Comparison of ENCODE assay signal across 1 cellular context in the genomic region with DNA sequence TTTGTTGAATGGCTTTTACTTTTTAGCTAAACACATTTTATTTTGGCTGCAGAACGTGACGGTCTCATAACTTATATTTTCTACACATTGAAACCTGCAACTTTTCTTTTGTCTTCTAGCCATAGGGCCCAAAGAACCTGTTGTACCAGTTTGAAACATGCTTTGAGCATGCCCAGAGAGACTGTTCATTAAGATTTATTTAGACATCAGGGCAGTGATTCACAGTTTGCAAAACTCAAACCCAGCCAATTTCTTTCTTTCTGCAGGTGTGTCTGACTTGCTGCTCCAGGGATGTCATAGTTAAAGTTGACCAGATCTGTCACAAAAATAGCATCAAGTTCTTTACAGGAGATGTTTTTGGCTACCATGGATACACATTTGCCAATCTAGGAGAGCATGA.
TF ChIP-seq lines count a peak whose summit lies in the region.

No MANE protein-coding gene starts in this region.

TF ChIP-seq in HCT116, 20 proteins besides CTCF, POLR2A, EP300 and RAD21 (continued from another document):
- TF ChIP-seq EZH2 (IDR thresholded peaks at IDR 0.05), result no peak
- TF ChIP-seq, protein P1, sequence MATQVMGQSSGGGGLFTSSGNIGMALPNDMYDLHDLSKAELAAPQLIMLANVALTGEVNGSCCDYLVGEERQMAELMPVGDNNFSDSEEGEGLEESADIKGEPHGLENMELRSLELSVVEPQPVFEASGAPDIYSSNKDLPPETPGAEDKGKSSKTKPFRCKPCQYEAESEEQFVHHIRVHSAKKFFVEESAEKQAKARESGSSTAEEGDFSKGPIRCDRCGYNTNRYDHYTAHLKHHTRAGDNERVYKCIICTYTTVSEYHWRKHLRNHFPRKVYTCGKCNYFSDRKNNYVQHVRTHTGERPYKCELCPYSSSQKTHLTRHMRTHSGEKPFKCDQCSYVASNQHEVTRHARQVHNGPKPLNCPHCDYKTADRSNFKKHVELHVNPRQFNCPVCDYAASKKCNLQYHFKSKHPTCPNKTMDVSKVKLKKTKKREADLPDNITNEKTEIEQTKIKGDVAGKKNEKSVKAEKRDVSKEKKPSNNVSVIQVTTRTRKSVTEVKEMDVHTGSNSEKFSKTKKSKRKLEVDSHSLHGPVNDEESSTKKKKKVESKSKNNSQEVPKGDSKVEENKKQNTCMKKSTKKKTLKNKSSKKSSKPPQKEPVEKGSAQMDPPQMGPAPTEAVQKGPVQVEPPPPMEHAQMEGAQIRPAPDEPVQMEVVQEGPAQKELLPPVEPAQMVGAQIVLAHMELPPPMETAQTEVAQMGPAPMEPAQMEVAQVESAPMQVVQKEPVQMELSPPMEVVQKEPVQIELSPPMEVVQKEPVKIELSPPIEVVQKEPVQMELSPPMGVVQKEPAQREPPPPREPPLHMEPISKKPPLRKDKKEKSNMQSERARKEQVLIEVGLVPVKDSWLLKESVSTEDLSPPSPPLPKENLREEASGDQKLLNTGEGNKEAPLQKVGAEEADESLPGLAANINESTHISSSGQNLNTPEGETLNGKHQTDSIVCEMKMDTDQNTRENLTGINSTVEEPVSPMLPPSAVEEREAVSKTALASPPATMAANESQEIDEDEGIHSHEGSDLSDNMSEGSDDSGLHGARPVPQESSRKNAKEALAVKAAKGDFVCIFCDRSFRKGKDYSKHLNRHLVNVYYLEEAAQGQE (IDR thresholded peaks at IDR 0.05; ENCODE audit: low read depth), result no peak
- no peak for TF ChIP-seq FOSL1 (IDR thresholded peaks at IDR 0.05; ENCODE audit: low read depth)
- TF ChIP-seq CEBPB (IDR thresholded peaks at IDR 0.05; ENCODE audit: low read depth), result no peak
TF ChIP-seq in HCT116: peak in this region for 0.
